ENCODE assay signal across 2 cellular contexts in genomic region chr9:33827285-33827684, GRCh38. TPM values are rescaled to one million over a fixed set of nuclear protein-coding genes. Genes with fewer than 3 reads are reported as not detected.
"Had no signal": no experiment of that assay in that cellular context is flagged by ENCODE, and none has a peak within 500 bp of the region (broad histone marks: within the 10 kb centered on the region; RNA-seq: fewer than 3 reads in every experiment).

No MANE protein-coding gene starts in this region.

RNA-seq across cellular contexts. Expression of gene PRSS3, which starts 31.9 kb away (rescaled TPM):
- total RNA-seq: LHCN-M2, NCI-H460 had no signal
